Comparison of ENCODE assay signal across 9 cellular contexts in genomic region chr2:238864207-238865014, GRCh38. TPM values are rescaled to one million over a fixed set of nuclear protein-coding genes. Genes with fewer than 3 reads are reported as not detected.
DNase-seq lines count a peak whose midpoint lies in the region; ATAC-seq and TF ChIP-seq lines count a peak whose summit lies in the region.
"Had no signal": no experiment of that assay in that cellular context is flagged by ENCODE, and none has a peak within 500 bp of the region (broad histone marks: within the 10 kb centered on the region; RNA-seq: fewer than 3 reads in every experiment).

No MANE protein-coding gene starts in this region.

- H3K27ac Mint-ChIP-seq in chondrocyte (ENCODE audit: unreplicated experiment) = peak overlapping the region; percentile 94

- no peaks in the 10 kb centered on the region for H3K36me3 ChIP-seq in lower lobe of right lung

- no peaks in the 10 kb centered on the region for H3K27me3 Mint-ChIP-seq in chondrocyte (ENCODE audit: low read depth)

- no peaks in the 10 kb centered on the region for H3K36me3 Mint-ChIP-seq in chondrocyte (ENCODE audit: low read depth)

- H3K9me3 ChIP-seq in lower lobe of right lung = no peaks in the 10 kb centered on the region

- peaks cover 58% of the 10 kb centered on the region for H3K4me1 ChIP-seq in lower lobe of right lung

- peak overlapping the region; percentile 80 for H3K27ac ChIP-seq in lower lobe of right lung
- H3K27ac ChIP-seq: SK-N-MC had no signal

- DNase-seq in H4 (ENCODE audit: low spot score) (peak; percentile 96), NOMO-1 treated with dmso at 0.1 percent for 144 hours (lab: John Stamatoyannopoulos, UW; ENCODE audit: unreplicated experiment) (peak; percentile 83), chondrocyte (ENCODE audit: low spot score) (peak; percentile 72), lower lobe of right lung (peak; percentile 87), GDM1 (lab: John Stamatoyannopoulos, UW) (no peak)
- DNase-seq in stimulated activated CD8-positive, alpha-beta memory T cell treated with anti-CD3 and anti-CD28 coated beads, Interleukin-4, amount 100 ng/mL, for 24 hours (ENCODE audit: low read depth) = peak; percentile 29

- ATAC-seq in lower lobe of right lung (peak; percentile 93 to 96), HG03469 (IDR thresholded peaks at IDR 0.05; ENCODE audit: unreplicated experiment) (no peak), HG02678 (IDR thresholded peaks at IDR 0.05; ENCODE audit: unreplicated experiment) (no peak)

- intact Hi-C loops in lower lobe of right lung (cut with DNase I) = no loop called here

- peak overlapping the region; percentile 37 for H3K4me3 ChIP-seq in lower lobe of right lung
- H3K4me3 ChIP-seq: SK-N-MC had no signal

- no peaks in the 10 kb centered on the region for H3K9me3 Mint-ChIP-seq in chondrocyte (ENCODE audit: low read depth)

- peak overlapping the region; percentile 59 for H3K4me3 Mint-ChIP-seq in chondrocyte (ENCODE audit: unreplicated experiment)

- no peak for TF ChIP-seq CTCF in chondrocyte (IDR thresholded peaks at IDR 0.05)
- TF ChIP-seq CTCF in lower lobe of right lung (IDR thresholded peaks at IDR 0.05) = no peak

- H3K4me1 Mint-ChIP-seq in chondrocyte (ENCODE audit: low read depth) = peaks cover 58% of the 10 kb centered on the region

- H3K27me3 ChIP-seq in lower lobe of right lung (ENCODE audit: low read depth) = no peaks in the 10 kb centered on the region

RNA-seq across cellular contexts. Expression of gene TWIST2, which starts 16.5 kb away (rescaled TPM):
- 25.6 and 26.8 TPM in 2 replicates for total RNA-seq in H4 (2014; rRNA removed; shearing (Covaris generic))
- total RNA-seq in chondrocyte (1.8 to 9.1 TPM (median 2.4 TPM) in 3 replicates), lower lobe of right lung (8.4 TPM)

Comparison
In these comparisons a context has a peak if more than half of its experiments do, and no peak if none do; other contexts are left out.
1. ATAC-seq: peak in lower lobe of right lung (2 of 2); none in HG03469 (single experiment) and HG02678 (single experiment).